In the genomic region with DNA sequence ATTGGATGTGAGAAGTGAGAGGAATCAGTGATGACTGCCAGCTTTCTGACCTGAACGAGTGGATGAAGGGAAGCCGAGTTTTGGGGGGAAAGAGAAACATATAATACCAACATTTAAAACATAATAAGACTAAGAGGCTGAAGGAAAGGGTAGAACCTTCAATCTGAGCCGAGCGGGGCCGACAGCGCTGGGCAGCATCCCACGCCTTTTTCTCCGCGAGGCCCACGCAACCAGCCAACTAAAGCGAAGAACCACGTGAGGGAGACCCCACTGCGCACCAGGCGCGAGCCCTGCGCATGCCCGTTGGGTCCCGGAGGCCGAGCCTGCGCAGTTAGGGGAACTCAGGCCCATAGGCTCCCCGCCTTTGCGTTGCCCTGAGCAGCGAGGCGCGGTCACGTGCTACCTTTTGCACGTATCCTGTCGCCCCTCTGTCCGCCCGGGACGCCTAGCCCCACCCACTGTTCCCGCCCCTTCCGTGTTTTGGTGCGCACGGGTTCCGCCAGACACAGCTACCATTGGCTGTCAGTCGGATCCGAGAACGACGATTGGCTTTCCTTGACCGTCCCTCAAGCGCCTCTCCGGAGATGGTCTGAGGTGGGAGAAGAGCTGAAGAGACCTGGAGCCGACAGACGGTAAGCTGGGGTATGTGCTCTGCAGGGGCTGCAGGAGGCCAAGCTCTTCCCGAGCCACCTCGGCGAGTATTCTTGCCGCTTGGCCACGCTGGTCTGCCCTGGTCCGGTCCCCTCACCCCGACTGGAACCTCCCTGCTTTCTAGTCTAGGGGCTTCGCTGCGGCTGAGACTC, we compare ENCODE assay signal across 1 cellular context.
TF ChIP-seq lines count a peak whose summit lies in the region.

A gene with protein sequence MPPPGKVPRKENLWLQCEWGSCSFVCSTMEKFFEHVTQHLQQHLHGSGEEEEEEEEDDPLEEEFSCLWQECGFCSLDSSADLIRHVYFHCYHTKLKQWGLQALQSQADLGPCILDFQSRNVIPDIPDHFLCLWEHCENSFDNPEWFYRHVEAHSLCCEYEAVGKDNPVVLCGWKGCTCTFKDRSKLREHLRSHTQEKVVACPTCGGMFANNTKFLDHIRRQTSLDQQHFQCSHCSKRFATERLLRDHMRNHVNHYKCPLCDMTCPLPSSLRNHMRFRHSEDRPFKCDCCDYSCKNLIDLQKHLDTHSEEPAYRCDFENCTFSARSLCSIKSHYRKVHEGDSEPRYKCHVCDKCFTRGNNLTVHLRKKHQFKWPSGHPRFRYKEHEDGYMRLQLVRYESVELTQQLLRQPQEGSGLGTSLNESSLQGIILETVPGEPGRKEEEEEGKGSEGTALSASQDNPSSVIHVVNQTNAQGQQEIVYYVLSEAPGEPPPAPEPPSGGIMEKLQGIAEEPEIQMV (plus strand): TSS at position 573 of the 803 bp plus-strand sequence. CDS start 5,365 bp downstream, outside the sequence.

TF ChIP-seq in HEK293, 187 proteins besides CTCF, POLR2A, EP300 and RAD21 (continued from another document and continues in another):
- TF ChIP-seq ZFHX2 (tag by site-specific recombination; conservative IDR thresholded peaks at IDR 0.05) (peak; percentile 89), GLIS2 (tag by site-specific recombination; IDR thresholded peaks at IDR 0.05) (peak; percentile 84), ZFP69B (tag by site-specific recombination; IDR thresholded peaks at IDR 0.05) (peak; percentile 58; the same call in 1 of the 2 replicates), ZIC2 (tag by site-specific recombination; IDR thresholded peaks at IDR 0.05) (peak; percentile 39; the same call in 1 of the 2 replicates), ZNF561 (tag by site-specific recombination; IDR thresholded peaks at IDR 0.05; ENCODE audit: borderline replicate concordance) (peak; percentile 52; the same call in 1 of the 2 replicates), MEIS1 (CRISPR knock-in tag; IDR thresholded peaks at IDR 0.05; ENCODE audit: borderline replicate concordance) (no peak), ZNF843 (tag by site-specific recombination; IDR thresholded peaks at IDR 0.05) (0 out of 2 replicates have a peak, but pooled peaks have one; percentile 32), KLF9 (tag by site-specific recombination; IDR thresholded peaks at IDR 0.05; ENCODE audit: low read depth) (0 out of 2 replicates have a peak, but pooled peaks have one; percentile 38), ZNF24 (tag by site-specific recombination; IDR thresholded peaks at IDR 0.05) (0 out of 2 replicates have a peak, but pooled peaks have one; percentile 70), ZNF660 (tag by site-specific recombination; IDR thresholded peaks at IDR 0.05) (0 out of 2 replicates have a peak, but pooled peaks have one; percentile 18), ZFP37 (tag by site-specific recombination; IDR thresholded peaks at IDR 0.05) (peak; percentile 68; the same call in 1 of the 2 replicates), ZNF311 (tag by site-specific recombination; IDR thresholded peaks at IDR 0.05; ENCODE audit: borderline replicate concordance) (no peak), ZBTB21 (tag by site-specific recombination; IDR thresholded peaks at IDR 0.05) (0 out of 2 replicates have a peak, but pooled peaks have one; percentile 19), ZNF776 (tag by site-specific recombination; IDR thresholded peaks at IDR 0.05; ENCODE audit: borderline replicate concordance) (no peak), ZNF366 (tag by site-specific recombination; conservative IDR thresholded peaks at IDR 0.05) (peak; percentile 75), ZNF600 (tag by site-specific recombination; IDR thresholded peaks at IDR 0.05) (peak; percentile 44; the same call in 1 of the 2 replicates), ZNF140 (tag by site-specific recombination; IDR thresholded peaks at IDR 0.05) (no peak), ZBTB17 (tag by site-specific recombination; IDR thresholded peaks at IDR 0.05) (no peak; the same call in 1 of the 2 replicates), ZNF626 (tag by site-specific recombination; IDR thresholded peaks at IDR 0.05) (no peak), GLI4 (tag by site-specific recombination; IDR thresholded peaks at IDR 0.05) (no peak), ZNF266 (tag by site-specific recombination; IDR thresholded peaks at IDR 0.05; ENCODE audit: low read depth) (no peak), EGR2 (tag by site-specific recombination; IDR thresholded peaks at IDR 0.05; ENCODE audit: low read depth) (peak; percentile 84), ZNF76 (tag by site-specific recombination; IDR thresholded peaks at IDR 0.05; ENCODE audit: borderline replicate concordance, low read depth) (no peak; the same call in 1 of the 2 replicates)
- TF ChIP-seq, protein P1, sequence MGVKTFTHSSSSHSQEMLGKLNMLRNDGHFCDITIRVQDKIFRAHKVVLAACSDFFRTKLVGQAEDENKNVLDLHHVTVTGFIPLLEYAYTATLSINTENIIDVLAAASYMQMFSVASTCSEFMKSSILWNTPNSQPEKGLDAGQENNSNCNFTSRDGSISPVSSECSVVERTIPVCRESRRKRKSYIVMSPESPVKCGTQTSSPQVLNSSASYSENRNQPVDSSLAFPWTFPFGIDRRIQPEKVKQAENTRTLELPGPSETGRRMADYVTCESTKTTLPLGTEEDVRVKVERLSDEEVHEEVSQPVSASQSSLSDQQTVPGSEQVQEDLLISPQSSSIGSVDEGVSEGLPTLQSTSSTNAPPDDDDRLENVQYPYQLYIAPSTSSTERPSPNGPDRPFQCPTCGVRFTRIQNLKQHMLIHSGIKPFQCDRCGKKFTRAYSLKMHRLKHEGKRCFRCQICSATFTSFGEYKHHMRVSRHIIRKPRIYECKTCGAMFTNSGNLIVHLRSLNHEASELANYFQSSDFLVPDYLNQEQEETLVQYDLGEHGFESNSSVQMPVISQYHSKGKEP (tag by site-specific recombination; IDR thresholded peaks at IDR 0.05) = no peak
- TF ChIP-seq, protein P2, sequence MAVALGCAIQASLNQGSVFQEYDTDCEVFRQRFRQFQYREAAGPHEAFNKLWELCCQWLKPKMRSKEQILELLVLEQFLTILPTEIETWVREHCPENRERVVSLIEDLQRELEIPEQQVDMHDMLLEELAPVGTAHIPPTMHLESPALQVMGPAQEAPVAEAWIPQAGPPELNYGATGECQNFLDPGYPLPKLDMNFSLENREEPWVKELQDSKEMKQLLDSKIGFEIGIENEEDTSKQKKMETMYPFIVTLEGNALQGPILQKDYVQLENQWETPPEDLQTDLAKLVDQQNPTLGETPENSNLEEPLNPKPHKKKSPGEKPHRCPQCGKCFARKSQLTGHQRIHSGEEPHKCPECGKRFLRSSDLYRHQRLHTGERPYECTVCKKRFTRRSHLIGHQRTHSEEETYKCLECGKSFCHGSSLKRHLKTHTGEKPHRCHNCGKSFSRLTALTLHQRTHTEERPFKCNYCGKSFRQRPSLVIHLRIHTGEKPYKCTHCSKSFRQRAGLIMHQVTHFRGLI (tag by site-specific recombination; IDR thresholded peaks at IDR 0.05) = 0 out of 2 replicates have a peak, but pooled peaks have one; percentile 18
- TF ChIP-seq, protein P3, sequence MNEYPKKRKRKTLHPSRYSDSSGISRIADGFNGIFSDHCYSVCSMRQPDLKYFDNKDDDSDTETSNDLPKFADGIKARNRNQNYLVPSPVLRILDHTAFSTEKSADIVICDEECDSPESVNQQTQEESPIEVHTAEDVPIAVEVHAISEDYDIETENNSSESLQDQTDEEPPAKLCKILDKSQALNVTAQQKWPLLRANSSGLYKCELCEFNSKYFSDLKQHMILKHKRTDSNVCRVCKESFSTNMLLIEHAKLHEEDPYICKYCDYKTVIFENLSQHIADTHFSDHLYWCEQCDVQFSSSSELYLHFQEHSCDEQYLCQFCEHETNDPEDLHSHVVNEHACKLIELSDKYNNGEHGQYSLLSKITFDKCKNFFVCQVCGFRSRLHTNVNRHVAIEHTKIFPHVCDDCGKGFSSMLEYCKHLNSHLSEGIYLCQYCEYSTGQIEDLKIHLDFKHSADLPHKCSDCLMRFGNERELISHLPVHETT (tag by site-specific recombination; IDR thresholded peaks at IDR 0.05) = peak; percentile 69; the same call in 1 of the 2 replicates
- TF ChIP-seq, protein P4, sequence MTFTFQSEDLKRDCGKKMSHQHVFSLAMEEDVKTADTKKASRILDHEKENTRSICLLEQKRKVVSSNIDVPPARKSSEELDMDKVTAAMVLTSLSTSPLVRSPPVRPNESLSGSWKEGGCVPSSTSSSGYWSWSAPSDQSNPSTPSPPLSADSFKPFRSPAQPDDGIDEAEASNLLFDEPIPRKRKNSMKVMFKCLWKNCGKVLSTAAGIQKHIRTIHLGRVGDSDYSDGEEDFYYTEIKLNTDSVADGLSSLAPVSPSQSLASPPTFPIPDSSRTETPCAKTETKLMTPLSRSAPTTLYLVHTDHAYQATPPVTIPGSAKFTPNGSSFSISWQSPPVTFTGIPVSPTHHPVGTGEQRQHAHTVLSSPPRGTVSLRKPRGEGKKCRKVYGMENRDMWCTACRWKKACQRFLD (tag by site-specific recombination; IDR thresholded peaks at IDR 0.05) = no peak
- TF ChIP-seq, protein P5, sequence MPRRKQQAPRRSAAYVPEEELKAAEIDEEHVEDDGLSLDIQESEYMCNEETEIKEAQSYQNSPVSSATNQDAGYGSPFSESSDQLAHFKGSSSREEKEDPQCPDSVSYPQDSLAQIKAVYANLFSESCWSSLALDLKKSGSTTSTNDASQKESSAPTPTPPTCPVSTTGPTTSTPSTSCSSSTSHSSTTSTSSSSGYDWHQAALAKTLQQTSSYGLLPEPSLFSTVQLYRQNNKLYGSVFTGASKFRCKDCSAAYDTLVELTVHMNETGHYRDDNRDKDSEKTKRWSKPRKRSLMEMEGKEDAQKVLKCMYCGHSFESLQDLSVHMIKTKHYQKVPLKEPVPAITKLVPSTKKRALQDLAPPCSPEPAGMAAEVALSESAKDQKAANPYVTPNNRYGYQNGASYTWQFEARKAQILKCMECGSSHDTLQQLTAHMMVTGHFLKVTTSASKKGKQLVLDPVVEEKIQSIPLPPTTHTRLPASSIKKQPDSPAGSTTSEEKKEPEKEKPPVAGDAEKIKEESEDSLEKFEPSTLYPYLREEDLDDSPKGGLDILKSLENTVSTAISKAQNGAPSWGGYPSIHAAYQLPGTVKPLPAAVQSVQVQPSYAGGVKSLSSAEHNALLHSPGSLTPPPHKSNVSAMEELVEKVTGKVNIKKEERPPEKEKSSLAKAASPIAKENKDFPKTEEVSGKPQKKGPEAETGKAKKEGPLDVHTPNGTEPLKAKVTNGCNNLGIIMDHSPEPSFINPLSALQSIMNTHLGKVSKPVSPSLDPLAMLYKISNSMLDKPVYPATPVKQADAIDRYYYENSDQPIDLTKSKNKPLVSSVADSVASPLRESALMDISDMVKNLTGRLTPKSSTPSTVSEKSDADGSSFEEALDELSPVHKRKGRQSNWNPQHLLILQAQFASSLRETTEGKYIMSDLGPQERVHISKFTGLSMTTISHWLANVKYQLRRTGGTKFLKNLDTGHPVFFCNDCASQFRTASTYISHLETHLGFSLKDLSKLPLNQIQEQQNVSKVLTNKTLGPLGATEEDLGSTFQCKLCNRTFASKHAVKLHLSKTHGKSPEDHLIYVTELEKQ (tag by site-specific recombination; IDR thresholded peaks at IDR 0.05; ENCODE audit: borderline replicate concordance) = no peak
- TF ChIP-seq, protein P6, sequence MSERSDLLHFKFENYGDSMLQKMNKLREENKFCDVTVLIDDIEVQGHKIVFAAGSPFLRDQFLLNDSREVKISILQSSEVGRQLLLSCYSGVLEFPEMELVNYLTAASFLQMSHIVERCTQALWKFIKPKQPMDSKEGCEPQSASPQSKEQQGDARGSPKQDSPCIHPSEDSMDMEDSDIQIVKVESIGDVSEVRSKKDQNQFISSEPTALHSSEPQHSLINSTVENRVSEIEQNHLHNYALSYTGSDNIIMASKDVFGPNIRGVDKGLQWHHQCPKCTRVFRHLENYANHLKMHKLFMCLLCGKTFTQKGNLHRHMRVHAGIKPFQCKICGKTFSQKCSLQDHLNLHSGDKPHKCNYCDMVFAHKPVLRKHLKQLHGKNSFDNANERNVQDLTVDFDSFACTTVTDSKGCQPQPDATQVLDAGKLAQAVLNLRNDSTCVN (tag by site-specific recombination; optimal IDR thresholded peaks at IDR 0.05) = peak; percentile 91
- TF ChIP-seq, protein P7, sequence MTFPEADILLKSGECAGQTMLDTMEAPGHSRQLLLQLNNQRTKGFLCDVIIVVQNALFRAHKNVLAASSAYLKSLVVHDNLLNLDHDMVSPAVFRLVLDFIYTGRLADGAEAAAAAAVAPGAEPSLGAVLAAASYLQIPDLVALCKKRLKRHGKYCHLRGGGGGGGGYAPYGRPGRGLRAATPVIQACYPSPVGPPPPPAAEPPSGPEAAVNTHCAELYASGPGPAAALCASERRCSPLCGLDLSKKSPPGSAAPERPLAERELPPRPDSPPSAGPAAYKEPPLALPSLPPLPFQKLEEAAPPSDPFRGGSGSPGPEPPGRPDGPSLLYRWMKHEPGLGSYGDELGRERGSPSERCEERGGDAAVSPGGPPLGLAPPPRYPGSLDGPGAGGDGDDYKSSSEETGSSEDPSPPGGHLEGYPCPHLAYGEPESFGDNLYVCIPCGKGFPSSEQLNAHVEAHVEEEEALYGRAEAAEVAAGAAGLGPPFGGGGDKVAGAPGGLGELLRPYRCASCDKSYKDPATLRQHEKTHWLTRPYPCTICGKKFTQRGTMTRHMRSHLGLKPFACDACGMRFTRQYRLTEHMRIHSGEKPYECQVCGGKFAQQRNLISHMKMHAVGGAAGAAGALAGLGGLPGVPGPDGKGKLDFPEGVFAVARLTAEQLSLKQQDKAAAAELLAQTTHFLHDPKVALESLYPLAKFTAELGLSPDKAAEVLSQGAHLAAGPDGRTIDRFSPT (tag by site-specific recombination; IDR thresholded peaks at IDR 0.05) = peak; percentile 53; the same call in 1 of the 2 replicates
- TF ChIP-seq, protein P8, sequence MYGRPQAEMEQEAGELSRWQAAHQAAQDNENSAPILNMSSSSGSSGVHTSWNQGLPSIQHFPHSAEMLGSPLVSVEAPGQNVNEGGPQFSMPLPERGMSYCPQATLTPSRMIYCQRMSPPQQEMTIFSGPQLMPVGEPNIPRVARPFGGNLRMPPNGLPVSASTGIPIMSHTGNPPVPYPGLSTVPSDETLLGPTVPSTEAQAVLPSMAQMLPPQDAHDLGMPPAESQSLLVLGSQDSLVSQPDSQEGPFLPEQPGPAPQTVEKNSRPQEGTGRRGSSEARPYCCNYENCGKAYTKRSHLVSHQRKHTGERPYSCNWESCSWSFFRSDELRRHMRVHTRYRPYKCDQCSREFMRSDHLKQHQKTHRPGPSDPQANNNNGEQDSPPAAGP (tag by site-specific recombination; IDR thresholded peaks at IDR 0.05) = peak; percentile 45; the same call in 1 of the 2 replicates
- TF ChIP-seq, protein P9, sequence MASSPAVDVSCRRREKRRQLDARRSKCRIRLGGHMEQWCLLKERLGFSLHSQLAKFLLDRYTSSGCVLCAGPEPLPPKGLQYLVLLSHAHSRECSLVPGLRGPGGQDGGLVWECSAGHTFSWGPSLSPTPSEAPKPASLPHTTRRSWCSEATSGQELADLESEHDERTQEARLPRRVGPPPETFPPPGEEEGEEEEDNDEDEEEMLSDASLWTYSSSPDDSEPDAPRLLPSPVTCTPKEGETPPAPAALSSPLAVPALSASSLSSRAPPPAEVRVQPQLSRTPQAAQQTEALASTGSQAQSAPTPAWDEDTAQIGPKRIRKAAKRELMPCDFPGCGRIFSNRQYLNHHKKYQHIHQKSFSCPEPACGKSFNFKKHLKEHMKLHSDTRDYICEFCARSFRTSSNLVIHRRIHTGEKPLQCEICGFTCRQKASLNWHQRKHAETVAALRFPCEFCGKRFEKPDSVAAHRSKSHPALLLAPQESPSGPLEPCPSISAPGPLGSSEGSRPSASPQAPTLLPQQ (tag by site-specific recombination; IDR thresholded peaks at IDR 0.05) = peak; percentile 89
- TF ChIP-seq, protein P10, sequence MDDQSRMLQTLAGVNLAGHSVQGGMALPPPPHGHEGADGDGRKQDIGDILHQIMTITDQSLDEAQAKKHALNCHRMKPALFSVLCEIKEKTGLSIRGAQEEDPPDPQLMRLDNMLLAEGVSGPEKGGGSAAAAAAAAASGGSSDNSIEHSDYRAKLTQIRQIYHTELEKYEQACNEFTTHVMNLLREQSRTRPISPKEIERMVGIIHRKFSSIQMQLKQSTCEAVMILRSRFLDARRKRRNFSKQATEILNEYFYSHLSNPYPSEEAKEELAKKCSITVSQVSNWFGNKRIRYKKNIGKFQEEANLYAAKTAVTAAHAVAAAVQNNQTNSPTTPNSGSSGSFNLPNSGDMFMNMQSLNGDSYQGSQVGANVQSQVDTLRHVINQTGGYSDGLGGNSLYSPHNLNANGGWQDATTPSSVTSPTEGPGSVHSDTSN (CRISPR knock-in tag; IDR thresholded peaks at IDR 0.05) = peak; percentile 75; the same call in 1 of the 2 replicates
